ENCODE assay signal across 1 cellular context in genomic region chr11:10805741-10806140, GRCh38.
TF ChIP-seq lines count a peak whose summit lies in the region.

No MANE protein-coding gene starts in this region.

TF ChIP-seq in SK-N-SH treated with all-trans-retinoic acid at 6 μM for 48 hours, 23 proteins besides CTCF, POLR2A, EP300 and RAD21 (continued from another document):
- TF ChIP-seq, protein P1, sequence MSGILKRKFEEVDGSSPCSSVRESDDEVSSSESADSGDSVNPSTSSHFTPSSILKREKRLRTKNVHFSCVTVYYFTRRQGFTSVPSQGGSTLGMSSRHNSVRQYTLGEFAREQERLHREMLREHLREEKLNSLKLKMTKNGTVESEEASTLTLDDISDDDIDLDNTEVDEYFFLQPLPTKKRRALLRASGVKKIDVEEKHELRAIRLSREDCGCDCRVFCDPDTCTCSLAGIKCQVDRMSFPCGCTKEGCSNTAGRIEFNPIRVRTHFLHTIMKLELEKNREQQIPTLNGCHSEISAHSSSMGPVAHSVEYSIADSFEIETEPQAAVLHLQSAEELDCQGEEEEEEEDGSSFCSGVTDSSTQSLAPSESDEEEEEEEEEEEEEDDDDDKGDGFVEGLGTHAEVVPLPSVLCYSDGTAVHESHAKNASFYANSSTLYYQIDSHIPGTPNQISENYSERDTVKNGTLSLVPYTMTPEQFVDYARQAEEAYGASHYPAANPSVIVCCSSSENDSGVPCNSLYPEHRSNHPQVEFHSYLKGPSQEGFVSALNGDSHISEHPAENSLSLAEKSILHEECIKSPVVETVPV (CRISPR knock-in tag; IDR thresholded peaks at IDR 0.05) = no peak
- no peak for TF ChIP-seq ARNTL (CRISPR knock-in tag; IDR thresholded peaks at IDR 0.05; ENCODE audit: borderline replicate concordance, low read depth)
- TF ChIP-seq GLIS3 (CRISPR knock-in tag; IDR thresholded peaks at IDR 0.05) = no peak
- no peak for TF ChIP-seq PPARA (CRISPR knock-in tag; IDR thresholded peaks at IDR 0.05; ENCODE audit: borderline replicate concordance)
- TF ChIP-seq ZNF70 (CRISPR knock-in tag; IDR thresholded peaks at IDR 0.05) = no peak
- no peak for TF ChIP-seq TOX (CRISPR knock-in tag; IDR thresholded peaks at IDR 0.05; ENCODE audit: borderline replicate concordance)
- TF ChIP-seq, protein P2, sequence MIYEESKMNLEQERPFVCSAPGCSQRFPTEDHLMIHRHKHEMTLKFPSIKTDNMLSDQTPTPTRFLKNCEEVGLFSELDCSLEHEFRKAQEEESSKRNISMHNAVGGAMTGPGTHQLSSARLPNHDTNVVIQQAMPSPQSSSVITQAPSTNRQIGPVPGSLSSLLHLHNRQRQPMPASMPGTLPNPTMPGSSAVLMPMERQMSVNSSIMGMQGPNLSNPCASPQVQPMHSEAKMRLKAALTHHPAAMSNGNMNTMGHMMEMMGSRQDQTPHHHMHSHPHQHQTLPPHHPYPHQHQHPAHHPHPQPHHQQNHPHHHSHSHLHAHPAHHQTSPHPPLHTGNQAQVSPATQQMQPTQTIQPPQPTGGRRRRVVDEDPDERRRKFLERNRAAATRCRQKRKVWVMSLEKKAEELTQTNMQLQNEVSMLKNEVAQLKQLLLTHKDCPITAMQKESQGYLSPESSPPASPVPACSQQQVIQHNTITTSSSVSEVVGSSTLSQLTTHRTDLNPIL (CRISPR knock-in tag; IDR thresholded peaks at IDR 0.05; ENCODE audit: low read depth) = no peak
- no peak for TF ChIP-seq ZFP30 (CRISPR knock-in tag; IDR thresholded peaks at IDR 0.05)
